ENCODE assay signal across 1 cellular context in the genomic region with DNA sequence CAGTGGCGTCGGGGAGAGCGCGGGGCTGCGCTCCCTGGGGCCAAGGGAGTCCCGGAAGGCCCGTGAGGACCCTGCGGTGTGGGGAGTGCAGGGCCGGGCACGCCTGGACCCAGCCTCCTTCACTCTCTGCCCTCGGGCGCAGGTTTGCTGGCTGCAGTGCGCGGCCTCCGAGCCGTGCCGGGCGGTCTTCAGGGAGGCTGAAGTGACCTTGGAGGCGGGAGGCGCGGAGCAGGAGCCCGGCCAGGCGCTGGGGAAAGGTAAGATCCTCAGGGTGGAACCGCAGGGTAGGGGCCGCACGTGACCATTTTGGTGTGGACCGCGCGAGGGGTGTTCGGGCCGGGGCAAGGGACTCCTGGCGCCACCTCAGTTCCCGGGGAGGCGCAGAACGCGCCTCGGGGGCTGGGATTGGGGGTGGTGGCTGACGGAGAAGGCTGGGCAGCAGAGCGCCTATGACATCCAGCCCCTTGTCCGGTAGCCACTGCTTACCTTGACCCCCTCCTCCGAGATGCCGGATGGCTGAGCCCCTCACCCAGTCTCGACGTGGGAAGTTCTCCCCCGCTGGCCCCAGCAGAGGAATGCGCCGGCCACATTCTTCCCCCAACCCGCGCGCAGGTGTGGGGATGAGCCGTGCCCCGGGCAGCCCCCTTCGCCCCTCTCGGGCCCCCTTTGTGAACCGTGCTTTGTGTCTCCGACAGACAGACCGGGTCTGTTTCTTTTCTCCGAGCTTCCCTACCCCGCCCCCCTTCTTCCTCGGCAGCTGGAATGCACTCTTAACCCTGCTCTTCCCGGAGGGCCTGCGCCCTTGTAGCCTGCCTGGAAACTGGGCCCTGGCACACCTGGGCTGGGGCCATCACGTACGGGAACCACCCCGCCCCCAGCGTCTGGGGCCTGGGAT.
TF ChIP-seq lines count a peak whose summit lies in the region.

No MANE protein-coding gene starts in this region.

TF ChIP-seq in H1, 55 proteins besides CTCF, POLR2A, EP300 and RAD21:
- TF ChIP-seq, protein P1, sequence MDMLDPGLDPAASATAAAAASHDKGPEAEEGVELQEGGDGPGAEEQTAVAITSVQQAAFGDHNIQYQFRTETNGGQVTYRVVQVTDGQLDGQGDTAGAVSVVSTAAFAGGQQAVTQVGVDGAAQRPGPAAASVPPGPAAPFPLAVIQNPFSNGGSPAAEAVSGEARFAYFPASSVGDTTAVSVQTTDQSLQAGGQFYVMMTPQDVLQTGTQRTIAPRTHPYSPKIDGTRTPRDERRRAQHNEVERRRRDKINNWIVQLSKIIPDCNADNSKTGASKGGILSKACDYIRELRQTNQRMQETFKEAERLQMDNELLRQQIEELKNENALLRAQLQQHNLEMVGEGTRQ (IDR thresholded peaks at IDR 0.05; ENCODE audit: low read length), result peak; percentile 75
- TF ChIP-seq CTBP2 (IDR thresholded peaks at IDR 0.05; ENCODE audit: borderline replicate concordance, insufficient read depth, insufficient read length, low read length) (peak; percentile 1), TAF7 (optimal IDR thresholded peaks at IDR 0.05; ENCODE audit: borderline replicate concordance, low read depth, low read length) (no peak), SIN3A (conservative IDR thresholded peaks at IDR 0.05 in 1 of 2, IDR thresholded peaks at IDR 0.05 in 1 of 2; ENCODE audit: low read depth in 1 of 2, low read length in 2 of 2) (0 out of 4 replicates have a peak, but pooled peaks of 1 of the 2 experiments have one; percentile 50), TAF1 (IDR thresholded peaks at IDR 0.05; ENCODE audit: low read depth, low read length) (peak; percentile 40), KDM5A (IDR thresholded peaks at IDR 0.05; ENCODE audit: low read length) (no peak), CREB1 (IDR thresholded peaks at IDR 0.05) (peak; percentile 37; the same call in 1 of the 2 replicates), TEAD4 (IDR thresholded peaks at IDR 0.05; ENCODE audit: low read depth, low read length) (peak; percentile 82), SP1 (IDR thresholded peaks at IDR 0.05; ENCODE audit: low read depth, low read length) (0 out of 2 replicates have a peak, but pooled peaks have one; percentile 42), EGR1 (IDR thresholded peaks at IDR 0.05; ENCODE audit: borderline replicate concordance, low read depth, low read length) (no peak), CHD1 (IDR thresholded peaks at IDR 0.05; ENCODE audit: low read depth, low read length) (peak; percentile 76), JUND (IDR thresholded peaks at IDR 0.05; ENCODE audit: low read length) (peak; percentile 13; the same call in 1 of the 2 replicates), KDM4A (IDR thresholded peaks at IDR 0.05; ENCODE audit: low read depth, low read length, severe bottlenecking) (peak; percentile 42), RBBP5 (IDR thresholded peaks at IDR 0.05; ENCODE audit: borderline replicate concordance, low read depth, low read length) (peak; percentile 93), BACH1 (IDR thresholded peaks at IDR 0.05; ENCODE audit: low read length) (peak; percentile 59), SP4 (IDR thresholded peaks at IDR 0.05; ENCODE audit: low read length) (no peak), HDAC2 (IDR thresholded peaks at IDR 0.05; ENCODE audit: borderline replicate concordance in 1 of 2, low read depth in 2 of 2, low read length in 2 of 2) (peak in 1 of 2 experiments; percentile 7; a peak in 1 of 4 replicates), PHF8 (conservative IDR thresholded peaks at IDR 0.05; ENCODE audit: low read depth, low read length) (peak; percentile 50; the same call in 1 of the 2 replicates), ASH2L (IDR thresholded peaks at IDR 0.05; ENCODE audit: low read length) (peak; percentile 74)
- TF ChIP-seq, protein P2, sequence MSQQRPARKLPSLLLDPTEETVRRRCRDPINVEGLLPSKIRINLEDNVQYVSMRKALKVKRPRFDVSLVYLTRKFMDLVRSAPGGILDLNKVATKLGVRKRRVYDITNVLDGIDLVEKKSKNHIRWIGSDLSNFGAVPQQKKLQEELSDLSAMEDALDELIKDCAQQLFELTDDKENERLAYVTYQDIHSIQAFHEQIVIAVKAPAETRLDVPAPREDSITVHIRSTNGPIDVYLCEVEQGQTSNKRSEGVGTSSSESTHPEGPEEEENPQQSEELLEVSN (IDR thresholded peaks at IDR 0.05), result no peak
- TF ChIP-seq, protein P3, sequence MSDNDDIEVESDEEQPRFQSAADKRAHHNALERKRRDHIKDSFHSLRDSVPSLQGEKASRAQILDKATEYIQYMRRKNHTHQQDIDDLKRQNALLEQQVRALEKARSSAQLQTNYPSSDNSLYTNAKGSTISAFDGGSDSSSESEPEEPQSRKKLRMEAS (IDR thresholded peaks at IDR 0.05), result peak; percentile 53
- TF ChIP-seq, protein P4, sequence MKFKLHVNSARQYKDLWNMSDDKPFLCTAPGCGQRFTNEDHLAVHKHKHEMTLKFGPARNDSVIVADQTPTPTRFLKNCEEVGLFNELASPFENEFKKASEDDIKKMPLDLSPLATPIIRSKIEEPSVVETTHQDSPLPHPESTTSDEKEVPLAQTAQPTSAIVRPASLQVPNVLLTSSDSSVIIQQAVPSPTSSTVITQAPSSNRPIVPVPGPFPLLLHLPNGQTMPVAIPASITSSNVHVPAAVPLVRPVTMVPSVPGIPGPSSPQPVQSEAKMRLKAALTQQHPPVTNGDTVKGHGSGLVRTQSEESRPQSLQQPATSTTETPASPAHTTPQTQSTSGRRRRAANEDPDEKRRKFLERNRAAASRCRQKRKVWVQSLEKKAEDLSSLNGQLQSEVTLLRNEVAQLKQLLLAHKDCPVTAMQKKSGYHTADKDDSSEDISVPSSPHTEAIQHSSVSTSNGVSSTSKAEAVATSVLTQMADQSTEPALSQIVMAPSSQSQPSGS (IDR thresholded peaks at IDR 0.05; ENCODE audit: low read length), result no peak
TF ChIP-seq in H1: peak in this region for 16.
